Comparison of ENCODE assay signal across 1 cellular context in genomic region chr1:245875581-245876263, GRCh38.
TF ChIP-seq lines count a peak whose summit lies in the region.

No MANE protein-coding gene starts in this region.

TF ChIP-seq in IMR-90, 13 proteins besides CTCF, POLR2A, EP300 and RAD21:
- no peak for TF ChIP-seq CHD1 (IDR thresholded peaks at IDR 0.05; ENCODE audit: low read depth, low read length)
- no peak for TF ChIP-seq BHLHE40 (IDR thresholded peaks at IDR 0.05; ENCODE audit: low read depth, low read length)
- TF ChIP-seq MAFK (IDR thresholded peaks at IDR 0.05; ENCODE audit: low read depth, low read length), result no peak
- no peak for TF ChIP-seq RFX5 (IDR thresholded peaks at IDR 0.05; ENCODE audit: low read depth, low read length)
- no peak for TF ChIP-seq MAZ (IDR thresholded peaks at IDR 0.05; ENCODE audit: borderline replicate concordance, low read depth, low read length)
- TF ChIP-seq, protein P1, sequence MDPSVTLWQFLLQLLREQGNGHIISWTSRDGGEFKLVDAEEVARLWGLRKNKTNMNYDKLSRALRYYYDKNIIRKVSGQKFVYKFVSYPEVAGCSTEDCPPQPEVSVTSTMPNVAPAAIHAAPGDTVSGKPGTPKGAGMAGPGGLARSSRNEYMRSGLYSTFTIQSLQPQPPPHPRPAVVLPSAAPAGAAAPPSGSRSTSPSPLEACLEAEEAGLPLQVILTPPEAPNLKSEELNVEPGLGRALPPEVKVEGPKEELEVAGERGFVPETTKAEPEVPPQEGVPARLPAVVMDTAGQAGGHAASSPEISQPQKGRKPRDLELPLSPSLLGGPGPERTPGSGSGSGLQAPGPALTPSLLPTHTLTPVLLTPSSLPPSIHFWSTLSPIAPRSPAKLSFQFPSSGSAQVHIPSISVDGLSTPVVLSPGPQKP (IDR thresholded peaks at IDR 0.05; ENCODE audit: borderline replicate concordance, low read depth, low read length), result no peak
- no peak for TF ChIP-seq SMC3 (IDR thresholded peaks at IDR 0.05; ENCODE audit: low read depth, low read length)
- TF ChIP-seq CEBPB (IDR thresholded peaks at IDR 0.05; ENCODE audit: low read depth, low read length), result no peak
- TF ChIP-seq RCOR1 (IDR thresholded peaks at IDR 0.05; ENCODE audit: insufficient replicate concordance, low read length), result no peak
